In genomic region chr6:117600008-117600743, GRCh38 we compare ENCODE assay signal across 10 cellular contexts. TPM values are rescaled to one million over a fixed set of nuclear protein-coding genes. Genes with fewer than 3 reads are reported as not detected.
DNase-seq lines count a peak whose midpoint lies in the region; ATAC-seq and TF ChIP-seq lines count a peak whose summit lies in the region.
"Had no signal": no experiment of that assay in that cellular context is flagged by ENCODE, and none has a peak within 500 bp of the region (broad histone marks: within the 10 kb centered on the region; RNA-seq: fewer than 3 reads in every experiment).

No MANE protein-coding gene starts in this region.

- DNase-seq in activated CD8-positive, alpha-beta memory T cell treated with anti-CD3 and anti-CD28 coated beads, Interleukin-2, amount 10 ng/mL, durations not matched to agents 7 days and 5 days, result no peak
- DNase-seq in activated CD8-positive, alpha-beta memory T cell treated with anti-CD3 and anti-CD28 coated beads for 24 hours, result no peak
- no peak for DNase-seq in Peyer's patch
- no peak for DNase-seq in effector memory CD8-positive, alpha-beta T cell
- no peak for DNase-seq in stimulated activated effector memory CD8-positive, alpha-beta T cell treated with anti-CD3 and anti-CD28 coated beads, Interleukin-12 subunit alpha, Interleukin-12 subunit beta, amount 100 ng/mL, for 72 hours (ENCODE audit: low spot score in 2 of 2)
- no peak for DNase-seq in NCI-H2227 (lab: John Stamatoyannopoulos, UW; ENCODE audit: unreplicated experiment)
- no peak for DNase-seq in globus pallidus (ENCODE audit: low spot score)
- DNase-seq: aorta; stimulated activated CD4-positive, alpha-beta T cell treated with anti-CD3 and anti-CD28 coated beads, Interleukin-12 subunit alpha, Interleukin-12 subunit beta, amount 100 ng/mL, for 4 hours had no signal

- H3K36me3 ChIP-seq in Peyer's patch, result peaks cover 0 to 14% (median 0%) of the 10 kb centered on the region in 3 donors

- H3K4me3 ChIP-seq in Peyer's patch, result peak overlapping the region in 3 of 4 donors; percentile 5 to 90 (median 82)

- no peak for TF ChIP-seq CTCF in Peyer's patch (IDR thresholded peaks at IDR 0.05)

- no peak overlapping the region for H3K27ac Mint-ChIP-seq in activated CD8-positive, alpha-beta memory T cell treated with anti-CD3 and anti-CD28 coated beads, Interleukin-2, amount 10 ng/mL, durations not matched to agents 7 days and 5 days
- H3K27ac Mint-ChIP-seq in effector memory CD8-positive, alpha-beta T cell, result no peak overlapping the region
- no peak overlapping the region for H3K27ac Mint-ChIP-seq in stimulated activated effector memory CD8-positive, alpha-beta T cell treated with anti-CD3 and anti-CD28 coated beads, Interleukin-12 subunit alpha, Interleukin-12 subunit beta, amount 100 ng/mL, for 72 hours

- peaks cover 36% of the 10 kb centered on the region for H3K4me1 Mint-ChIP-seq in activated CD8-positive, alpha-beta memory T cell treated with anti-CD3 and anti-CD28 coated beads, Interleukin-2, amount 10 ng/mL, durations not matched to agents 7 days and 5 days
- peaks cover 32 to 48% of the 10 kb centered on the region in 2 donors for H3K4me1 Mint-ChIP-seq in effector memory CD8-positive, alpha-beta T cell (ENCODE audit: low read depth in 2 of 2)
- H3K4me1 Mint-ChIP-seq in stimulated activated effector memory CD8-positive, alpha-beta T cell treated with anti-CD3 and anti-CD28 coated beads, Interleukin-12 subunit alpha, Interleukin-12 subunit beta, amount 100 ng/mL, for 72 hours, result peaks cover 24% of the 10 kb centered on the region

- TF ChIP-seq POLR2A in Peyer's patch (IDR thresholded peaks at IDR 0.05), result no peak

- no peaks in the 10 kb centered on the region for H3K27me3 ChIP-seq in Peyer's patch

- no peaks in the 10 kb centered on the region for H3K27me3 Mint-ChIP-seq in activated CD8-positive, alpha-beta memory T cell treated with anti-CD3 and anti-CD28 coated beads, Interleukin-2, amount 10 ng/mL, durations not matched to agents 7 days and 5 days
- H3K27me3 Mint-ChIP-seq in effector memory CD8-positive, alpha-beta T cell, result no peaks in the 10 kb centered on the region

- H3K4me3 Mint-ChIP-seq in activated CD8-positive, alpha-beta memory T cell treated with anti-CD3 and anti-CD28 coated beads, Interleukin-2, amount 10 ng/mL, durations not matched to agents 7 days and 5 days, result peak overlapping the region; percentile 97
- peak overlapping the region; percentile 99 for H3K4me3 Mint-ChIP-seq in effector memory CD8-positive, alpha-beta T cell
- peak overlapping the region; percentile 98 for H3K4me3 Mint-ChIP-seq in stimulated activated effector memory CD8-positive, alpha-beta T cell treated with anti-CD3 and anti-CD28 coated beads, Interleukin-12 subunit alpha, Interleukin-12 subunit beta, amount 100 ng/mL, for 72 hours

- H3K9me3 ChIP-seq in Peyer's patch, result no peaks in the 10 kb centered on the region

- H3K27ac ChIP-seq in Peyer's patch, result no peak overlapping the region

- H3K36me3 Mint-ChIP-seq in activated CD8-positive, alpha-beta memory T cell treated with anti-CD3 and anti-CD28 coated beads, Interleukin-2, amount 10 ng/mL, durations not matched to agents 7 days and 5 days, result peaks cover 43% of the 10 kb centered on the region
- H3K36me3 Mint-ChIP-seq in effector memory CD8-positive, alpha-beta T cell (ENCODE audit: insufficient read depth), result peaks cover 18% of the 10 kb centered on the region
- H3K36me3 Mint-ChIP-seq in stimulated activated effector memory CD8-positive, alpha-beta T cell treated with anti-CD3 and anti-CD28 coated beads, Interleukin-12 subunit alpha, Interleukin-12 subunit beta, amount 100 ng/mL, for 72 hours, result peaks cover 42% of the 10 kb centered on the region

- H3K4me1 ChIP-seq in Peyer's patch, result peaks cover 0 to 28% (median 7%) of the 10 kb centered on the region in 4 donors

- no peak for ATAC-seq in activated CD8-positive, alpha-beta memory T cell treated with anti-CD3 and anti-CD28 coated beads, Interleukin-2, amount 10 ng/mL, durations not matched to agents 7 days and 5 days
- no peak for ATAC-seq in effector memory CD8-positive, alpha-beta T cell (replicated peaks)
- no peak for ATAC-seq in stimulated activated effector memory CD8-positive, alpha-beta T cell treated with anti-CD3 and anti-CD28 coated beads, Interleukin-12 subunit alpha, Interleukin-12 subunit beta, amount 100 ng/mL, for 72 hours
- ATAC-seq in HG03342 (IDR thresholded peaks at IDR 0.05; ENCODE audit: unreplicated experiment), result no peak

- H3K9me3 Mint-ChIP-seq in activated CD8-positive, alpha-beta memory T cell treated with anti-CD3 and anti-CD28 coated beads, Interleukin-2, amount 10 ng/mL, durations not matched to agents 7 days and 5 days (ENCODE audit: low read depth), result peaks cover 4% of the 10 kb centered on the region
- H3K9me3 Mint-ChIP-seq in effector memory CD8-positive, alpha-beta T cell, result no peaks in the 10 kb centered on the region
- no peaks in the 10 kb centered on the region for H3K9me3 Mint-ChIP-seq in stimulated activated effector memory CD8-positive, alpha-beta T cell treated with anti-CD3 and anti-CD28 coated beads, Interleukin-12 subunit alpha, Interleukin-12 subunit beta, amount 100 ng/mL, for 72 hours

- CTCF ChIA-PET in activated CD8-positive, alpha-beta memory T cell treated with anti-CD3 and anti-CD28 coated beads, Interleukin-2, amount 10 ng/mL, durations not matched to agents 7 days and 5 days (lab: Charles Lee), result interaction anchor here (7.0 kb wide), 1 partner anchor 150 kb away, joined by 69 read pairs; no protein-coding TSS in a partner anchor

RNA-seq across cellular contexts. Expression of gene GOPC, which starts 2.1 kb away (rescaled TPM):
- total RNA-seq in activated CD8-positive, alpha-beta memory T cell treated with anti-CD3 and anti-CD28 coated beads, Interleukin-2, amount 10 ng/mL, durations not matched to agents 7 days and 5 days, result 10 to 100 TPM; 21.3 to 25.0 TPM
- total RNA-seq in Peyer's patch, result 10 to 100 TPM; 16.6 to 23.9 (median 18.4) TPM
